In genomic region chr6:110366241-110366640, GRCh38 we compare ENCODE assay signal across 28 cellular contexts. TPM values are rescaled to one million over a fixed set of nuclear protein-coding genes. Genes with fewer than 3 reads are reported as not detected.
DNase-seq lines count a peak whose midpoint lies in the region; ATAC-seq and TF ChIP-seq lines count a peak whose summit lies in the region.
"Had no signal": no experiment of that assay in that cellular context is flagged by ENCODE, and none has a peak within 500 bp of the region (broad histone marks: within the 10 kb centered on the region; RNA-seq: fewer than 3 reads in every experiment).

No MANE protein-coding gene starts in this region.

- H3K4me1 ChIP-seq in CD8-positive, alpha-beta T cell (ENCODE audit: insufficient read depth, low read length): peaks cover 51% of the 10 kb centered on the region
- H3K4me1 ChIP-seq in mesendoderm (ENCODE audit: control insufficient read depth, low read depth, low read length) (no peaks in the 10 kb centered on the region), H9 (ENCODE audit: insufficient read depth, low read length) (no peaks in the 10 kb centered on the region)
- H3K4me1 ChIP-seq: tibial nerve had no signal

- H3K4ac ChIP-seq in mesendoderm (ENCODE audit: low read depth, low read length): no peak overlapping the region
- no peak overlapping the region for H3K4ac ChIP-seq in H9 (ENCODE audit: low read depth, low read length)

- H2BK15ac ChIP-seq in mesendoderm (replicated peaks; ENCODE audit: low read depth) (no peak overlapping the region), H9 (ENCODE audit: low read depth, low read length) (no peak overlapping the region)

- H3K27ac ChIP-seq in CD8-positive, alpha-beta T cell (ENCODE audit: low read depth, low read length): no peak overlapping the region
- H3K27ac ChIP-seq in mesendoderm (ENCODE audit: low read depth, low read length) (no peak overlapping the region), H9 (ENCODE audit: insufficient read length, low read depth, low read length) (no peak overlapping the region)
- H3K27ac ChIP-seq: RWPE1, tibial nerve had no signal

- H4K8ac ChIP-seq in mesendoderm (ENCODE audit: low read depth, low read length) (no peak overlapping the region), H9 (replicated peaks; ENCODE audit: insufficient read length, low read depth, low read length) (no peak overlapping the region)

- H3K79me2 ChIP-seq in mesendoderm (ENCODE audit: control insufficient read depth, insufficient read depth, low read length) (no peaks in the 10 kb centered on the region), H9 (ENCODE audit: insufficient read depth, low read length) (no peaks in the 10 kb centered on the region)

- H2BK5ac ChIP-seq in mesendoderm (ENCODE audit: low read length) (no peak overlapping the region), H9 (ENCODE audit: insufficient read length, low read length) (no peak overlapping the region)

- no peak overlapping the region for H2BK12ac ChIP-seq in H9 (ENCODE audit: insufficient read length, low read depth, low read length)

- POLR2A ChIA-PET in CD8-positive, alpha-beta T cell (lab: Charles Lee): interaction anchor here (0.9 to 1.7 kb wide), 5 partner anchors 24 to 508 kb away, joined by 3 to 5 read pairs (median 5); partner anchors contain the start of genes AMD1, CDC40 and WASF1
- POLR2A ChIA-PET in activated CD8-positive, alpha-beta T cell treated with anti-CD3 and anti-CD28 coated beads for 36 hours (lab: Charles Lee): interaction anchor here (0.6 to 1.2 kb wide), 4 partner anchors 14 to 293 kb away, joined by 3 to 4 read pairs (median 3); partner anchors contain the start of gene WASF1

- H3K27me3 Mint-ChIP-seq in CD8-positive, alpha-beta T cell (ENCODE audit: low read depth): no peaks in the 10 kb centered on the region
- H3K27me3 Mint-ChIP-seq in activated CD8-positive, alpha-beta T cell treated with anti-CD3 and anti-CD28 coated beads for 36 hours: no peaks in the 10 kb centered on the region
- H3K27me3 Mint-ChIP-seq in H9 (ENCODE audit: low read depth): peaks cover 5% of the 10 kb centered on the region; the same call in 1 of the 2 replicates

- no peak overlapping the region for H3K56ac ChIP-seq in mesendoderm (ENCODE audit: low read length)
- H3K56ac ChIP-seq in H9 (ENCODE audit: insufficient read length, low read depth, low read length): no peak overlapping the region

- no CpG with 5 or more reads among the region's 2 CpGs for WGBS in mesendoderm (ENCODE audit: extremely low coverage, insufficient coverage, low lambda C conversion rate)
- WGBS in H9 (ENCODE audit: extremely low coverage, insufficient read length, low lambda C conversion rate): no CpG with 5 or more reads among the region's 2 CpGs

- H3K4me3 Mint-ChIP-seq in CD8-positive, alpha-beta T cell: peak overlapping the region; percentile 49
- H3K4me3 Mint-ChIP-seq in activated CD8-positive, alpha-beta T cell treated with anti-CD3 and anti-CD28 coated beads for 36 hours: no peak overlapping the region
- H3K4me3 Mint-ChIP-seq in H9: no peak overlapping the region
- H3K4me3 Mint-ChIP-seq: activated B cell treated with CpG ODN at 0.5 μM for 24 hours; activated CD4-positive, alpha-beta memory T cell treated with anti-CD3 and anti-CD28 coated beads, Interleukin-2, amount 10 ng/mL, durations not matched to agents 7 days and 5 days had no signal

- H2BK120ac ChIP-seq in mesendoderm (ENCODE audit: low read depth, low read length) (no peak overlapping the region), H9 (ENCODE audit: low read depth, low read length, poor library complexity, severe bottlenecking) (no peak overlapping the region)

- H3K18ac ChIP-seq in mesendoderm (ENCODE audit: low read length): no peak overlapping the region
- no peak overlapping the region for H3K18ac ChIP-seq in H9 (ENCODE audit: insufficient read length, low read depth, low read length)

- H4K20me1 ChIP-seq in H9 (ENCODE audit: control insufficient read depth, insufficient read depth, insufficient read length): no peaks in the 10 kb centered on the region

- H3K9ac ChIP-seq in mesendoderm (ENCODE audit: low read length) (no peak overlapping the region), H9 (ENCODE audit: extremely low read depth, insufficient read length, low read length) (no peak overlapping the region)

- peak overlapping the region; percentile 17 for H3K4me3 ChIP-seq in CD8-positive, alpha-beta T cell (ENCODE audit: low read depth, low read length)
- H3K4me3 ChIP-seq in mesendoderm (ENCODE audit: low read length): no peak overlapping the region
- H3K4me3 ChIP-seq: lung, tibial nerve had no signal

- no peak overlapping the region for H2AFZ ChIP-seq in H9 (ENCODE audit: low read length)

- H3K14ac ChIP-seq in H9 (ENCODE audit: insufficient read depth, low read length): no peak overlapping the region

- H4K91ac ChIP-seq in H9 (ENCODE audit: insufficient read length, low read depth, low read length): no peak overlapping the region

- no peaks in the 10 kb centered on the region for H3K36me3 Mint-ChIP-seq in CD8-positive, alpha-beta T cell
- H3K36me3 Mint-ChIP-seq in activated CD8-positive, alpha-beta T cell treated with anti-CD3 and anti-CD28 coated beads for 36 hours (ENCODE audit: low read depth): no peaks in the 10 kb centered on the region
- H3K36me3 Mint-ChIP-seq in H9 (ENCODE audit: insufficient read depth in 1 of 3, low read depth in 3 of 3): no peaks in the 10 kb centered on the region; a peak in 1 of 7 replicates

- H3K23ac ChIP-seq in mesendoderm (ENCODE audit: low read length) (no peak overlapping the region), H9 (ENCODE audit: insufficient read length, low read depth, low read length) (no peak overlapping the region)

- peak overlapping the region; percentile 78 for H3K27ac Mint-ChIP-seq in CD8-positive, alpha-beta T cell
- peak overlapping the region; percentile 49 for H3K27ac Mint-ChIP-seq in activated CD8-positive, alpha-beta T cell treated with anti-CD3 and anti-CD28 coated beads for 36 hours
- peak overlapping the region in 1 of 3 experiments; percentile 61; a peak in 1 of 7 replicates for H3K27ac Mint-ChIP-seq in H9
- H3K27ac Mint-ChIP-seq: activated B cell treated with CpG ODN at 0.5 μM for 24 hours; activated CD4-positive, alpha-beta memory T cell treated with anti-CD3 and anti-CD28 coated beads, Interleukin-2, amount 10 ng/mL, durations not matched to agents 7 days and 5 days had no signal

- intact Hi-C loops in CD8-positive, alpha-beta T cell (cut with DNase I, micrococcal nuclease): loop anchor here in 1 of 2 experiments (2.0 kb wide), 1 partner anchor 23 kb away; no protein-coding TSS in a partner anchor
- intact Hi-C loops in activated CD8-positive, alpha-beta T cell treated with anti-CD3 and anti-CD28 coated beads for 36 hours (cut with micrococcal nuclease): no loop called here

- H3K27me3 ChIP-seq in CD8-positive, alpha-beta T cell (ENCODE audit: insufficient read depth, low read length): no peaks in the 10 kb centered on the region
- H3K27me3 ChIP-seq in mesendoderm (ENCODE audit: insufficient read depth, low read length, poor library complexity) (no peaks in the 10 kb centered on the region), H9 (ENCODE audit: insufficient read depth, low read length) (no peaks in the 10 kb centered on the region)
- H3K27me3 ChIP-seq: tibial nerve had no signal

- H3K36me3 ChIP-seq in CD8-positive, alpha-beta T cell (ENCODE audit: insufficient read depth, low read length): no peaks in the 10 kb centered on the region
- H3K36me3 ChIP-seq in mesendoderm (ENCODE audit: control insufficient read depth, insufficient read depth, low read length): no peaks in the 10 kb centered on the region
- H3K36me3 ChIP-seq: tibial nerve had no signal

- no peak for TF ChIP-seq CTCF in CD8-positive, alpha-beta T cell (IDR thresholded peaks at IDR 0.05)
- TF ChIP-seq CTCF in activated CD8-positive, alpha-beta T cell treated with anti-CD3 and anti-CD28 coated beads for 36 hours (IDR thresholded peaks at IDR 0.05): no peak
- TF ChIP-seq CTCF in H9 (conservative IDR thresholded peaks at IDR 0.05): no peak

- no peaks in the 10 kb centered on the region for H3K9me3 Mint-ChIP-seq in CD8-positive, alpha-beta T cell
- H3K9me3 Mint-ChIP-seq in activated CD8-positive, alpha-beta T cell treated with anti-CD3 and anti-CD28 coated beads for 36 hours: no peaks in the 10 kb centered on the region
- peaks cover 0 to 4% of the 10 kb centered on the region in 2 experiments; a peak in 2 of 5 replicates for H3K9me3 Mint-ChIP-seq in H9
- H3K9me3 Mint-ChIP-seq: activated B cell treated with CpG ODN at 0.5 μM for 24 hours; activated CD4-positive, alpha-beta memory T cell treated with anti-CD3 and anti-CD28 coated beads, Interleukin-2, amount 10 ng/mL, durations not matched to agents 7 days and 5 days had no signal

- CTCF ChIA-PET in CD8-positive, alpha-beta T cell (lab: Charles Lee): interaction anchor here (1.4 to 3.6 kb wide), 4 partner anchors 24 to 327 kb away, joined by 3 to 16 read pairs (median 8); no protein-coding TSS in a partner anchor
- CTCF ChIA-PET in activated CD8-positive, alpha-beta T cell treated with anti-CD3 and anti-CD28 coated beads for 36 hours (lab: Charles Lee): interaction anchor here (1.0 to 3.0 kb wide), 7 partner anchors 12 to 661 kb away, joined by 3 to 19 read pairs (median 3); no protein-coding TSS in a partner anchor

- peak; percentile 16 for DNase-seq in DMS79 treated with DMSO at 0.1 percent for 48 hours (lab: John Stamatoyannopoulos, UW)
- no peak for DNase-seq in DMS79 (lab: John Stamatoyannopoulos, UW)
- no peak for DNase-seq in CD8-positive, alpha-beta T cell
- DNase-seq in activated CD8-positive, alpha-beta T cell treated with anti-CD3 and anti-CD28 coated beads for 36 hours: peak; percentile 5
- DNase-seq in mesendoderm: peak; percentile 13
- DNase-seq in epidermal melanocyte (ENCODE audit: insufficient read length, low spot score): no peak
- no peak for DNase-seq in activated CD4-positive, alpha-beta T cell treated with anti-CD3 and anti-CD28 coated beads for 48 hours
- no peak for DNase-seq in H9
- DNase-seq: 8988T; activated B cell treated with CpG ODN at 0.5 μM for 24 hours; activated CD4-positive, alpha-beta memory T cell treated with anti-CD3 and anti-CD28 coated beads, Interleukin-2, amount 10 ng/mL, durations not matched to agents 7 days and 5 days; activated naive CD4-positive, alpha-beta T cell treated with anti-CD3 and anti-CD28 coated beads, Interleukin-2, amount 50 U/mL, for 16 hours; activated T-cell treated with anti-CD3 and anti-CD28 coated beads, Interleukin-2, amount 50 U/mL, for 1 hour; DND-41; Kasumi-1; kidney glomerular epithelial cell; NCI-H1048; NCI-H2029 treated with DMSO at 0.1 percent for 48 hours; NCI-H510A; occipital lobe; stimulated activated CD4-positive, alpha-beta T cell treated with anti-CD3 and anti-CD28 coated beads, Interleukin-2, amount 100 ng/mL, for 48 hours; stimulated activated naive CD4-positive, alpha-beta T cell treated with Interleukin-2 at 50 U/mL for 16 hours; T-helper 9 cell had no signal

- no peak for ATAC-seq in CD8-positive, alpha-beta T cell
- no peak for ATAC-seq in activated CD8-positive, alpha-beta T cell treated with anti-CD3 and anti-CD28 coated beads for 36 hours
- ATAC-seq: SK-N-SH treated with all-trans-retinoic acid at 6 μM for 48 hours had no signal

- no peaks in the 10 kb centered on the region for H3K9me3 ChIP-seq in CD8-positive, alpha-beta T cell (ENCODE audit: low read length)
- H3K9me3 ChIP-seq in H9 (ENCODE audit: control insufficient read depth, low read depth, low read length): no peaks in the 10 kb centered on the region

- no peak overlapping the region for H3T11ph ChIP-seq in H9 (ENCODE audit: low read length)

- H3K23me2 ChIP-seq in H9 (ENCODE audit: insufficient read length, low read depth, low read length, poor library complexity, severe bottlenecking): no peaks in the 10 kb centered on the region

- H2BK20ac ChIP-seq in H9 (ENCODE audit: low read depth, low read length, poor library complexity, severe bottlenecking): no peak overlapping the region

- H3K4me1 Mint-ChIP-seq in CD8-positive, alpha-beta T cell (ENCODE audit: low read depth): peaks cover 54% of the 10 kb centered on the region
- H3K4me1 Mint-ChIP-seq in activated CD8-positive, alpha-beta T cell treated with anti-CD3 and anti-CD28 coated beads for 36 hours (ENCODE audit: low read depth): peaks cover 40% of the 10 kb centered on the region
- H3K4me1 Mint-ChIP-seq in H9: peaks cover 44 to 53% of the 10 kb centered on the region in 2 experiments
- H3K4me1 Mint-ChIP-seq: activated B cell treated with CpG ODN at 0.5 μM for 24 hours; activated CD4-positive, alpha-beta memory T cell treated with anti-CD3 and anti-CD28 coated beads, Interleukin-2, amount 10 ng/mL, durations not matched to agents 7 days and 5 days had no signal

- H2AK5ac ChIP-seq in mesendoderm (ENCODE audit: low read length) (no peak overlapping the region), H9 (ENCODE audit: insufficient read length, low read length) (no peak overlapping the region)

- H3K4me2 ChIP-seq in mesendoderm (ENCODE audit: low read length): no peak overlapping the region
- no peak overlapping the region for H3K4me2 ChIP-seq in H9 (ENCODE audit: insufficient read depth, insufficient read length, low read length)

- no peaks in the 10 kb centered on the region for H3K79me1 ChIP-seq in mesendoderm (ENCODE audit: low read length)
- no peaks in the 10 kb centered on the region for H3K79me1 ChIP-seq in H9 (ENCODE audit: insufficient read depth, low read depth, low read length, poor library complexity, severe bottlenecking)

- H4K5ac ChIP-seq in mesendoderm (ENCODE audit: low read length) (no peak overlapping the region), H9 (ENCODE audit: insufficient read length, low read depth, low read length) (no peak overlapping the region)

RNA-seq across cellular contexts. Expression of gene METTL24, which starts 8.1 kb away (rescaled TPM):
- under 1 TPM in 1 of 2 experiments, not detected in 1; 0.33 TPM for total RNA-seq in CD8-positive, alpha-beta T cell
- not detected for total RNA-seq in activated CD8-positive, alpha-beta T cell treated with anti-CD3 and anti-CD28 coated beads for 36 hours
- polyA plus RNA-seq in mesendoderm (2013, experiment 1 of 2): 0.11 TPM
- 0.04 TPM for polyA plus RNA-seq in mesendoderm (2013, experiment 2 of 2)
- 0.35 and 0.61 TPM in 2 replicates for total RNA-seq in H9 (2021)
- total RNA-seq: activated B cell treated with CpG ODN at 0.5 μM for 24 hours; activated CD4-positive, alpha-beta memory T cell treated with anti-CD3 and anti-CD28 coated beads, Interleukin-2, amount 10 ng/mL, durations not matched to agents 7 days and 5 days; HT1080 had no signal

RNA-seq across cellular contexts. Expression of gene DDO, which starts 49.1 kb away (rescaled TPM):
- not detected for total RNA-seq in CD8-positive, alpha-beta T cell
- not detected for total RNA-seq in activated CD8-positive, alpha-beta T cell treated with anti-CD3 and anti-CD28 coated beads for 36 hours
- not detected for polyA plus RNA-seq in mesendoderm (2013, experiment 1 of 2)
- polyA plus RNA-seq in mesendoderm (2013, experiment 2 of 2): not detected
- total RNA-seq in H9 (2021): not detected in 2 replicates
- total RNA-seq: activated B cell treated with CpG ODN at 0.5 μM for 24 hours; activated CD4-positive, alpha-beta memory T cell treated with anti-CD3 and anti-CD28 coated beads, Interleukin-2, amount 10 ng/mL, durations not matched to agents 7 days and 5 days had no signal

Comparison
In these comparisons a context has a peak if more than half of its experiments do, and no peak if none do; other contexts are left out.
1. DNase-seq: peak in DMS79 treated with DMSO at 0.1 percent for 48 hours (single experiment), activated CD8-positive, alpha-beta T cell treated with anti-CD3 and anti-CD28 coated beads for 36 hours (single experiment) and mesendoderm (single experiment); none in DMS79 (single experiment), CD8-positive, alpha-beta T cell (0 of 7), epidermal melanocyte (single experiment), activated CD4-positive, alpha-beta T cell treated with anti-CD3 and anti-CD28 coated beads for 48 hours (single experiment) and H9 (single experiment).